In genomic region chr11:117989351-117990102, GRCh38 we compare ENCODE assay signal across 17 cellular contexts. TPM values are rescaled to one million over a fixed set of nuclear protein-coding genes. Genes with fewer than 3 reads are reported as not detected.
DNase-seq lines count a peak whose midpoint lies in the region; ATAC-seq, FAIRE-seq and TF ChIP-seq lines count a peak whose summit lies in the region.
"Had no signal": no experiment of that assay in that cellular context is flagged by ENCODE, and none has a peak within 500 bp of the region (broad histone marks: within the 10 kb centered on the region; RNA-seq: fewer than 3 reads in every experiment).

No MANE protein-coding gene starts in this region.

- H3K36me3 Mint-ChIP-seq in activated naive CD4-positive, alpha-beta T cell treated with anti-CD3 and anti-CD28 coated beads, Interleukin-2, amount 50 U/mL, for 24 hours = peaks cover 31% of the 10 kb centered on the region
- no peaks in the 10 kb centered on the region for H3K36me3 Mint-ChIP-seq in chondrocyte (ENCODE audit: low read depth)
- H3K36me3 Mint-ChIP-seq: WTC11 had no signal

- TF ChIP-seq CTCF in chondrocyte (IDR thresholded peaks at IDR 0.05) (no peak), upper lobe of right lung (IDR thresholded peaks at IDR 0.05) (no peak), omental fat pad (IDR thresholded peaks at IDR 0.05) (no peak)

- H3K4me1 ChIP-seq in mucosa of stomach (ENCODE audit: control insufficient read depth, insufficient read depth, low read length) (peaks cover 6% of the 10 kb centered on the region), upper lobe of right lung (no peaks in the 10 kb centered on the region)
- H3K4me1 ChIP-seq: BE2C, prostate gland had no signal

- peak overlapping the region; percentile 76 for H3K27ac ChIP-seq in upper lobe of right lung
- H3K27ac ChIP-seq: prostate gland had no signal

- H3K9me3 ChIP-seq in mucosa of stomach (ENCODE audit: control insufficient read depth, low read length) (no peaks in the 10 kb centered on the region), upper lobe of right lung (no peaks in the 10 kb centered on the region)
- H3K9me3 ChIP-seq: BE2C, prostate gland had no signal

- H3K9me3 Mint-ChIP-seq in activated naive CD4-positive, alpha-beta T cell treated with anti-CD3 and anti-CD28 coated beads, Interleukin-2, amount 50 U/mL, for 24 hours = no peaks in the 10 kb centered on the region
- H3K9me3 Mint-ChIP-seq in chondrocyte (ENCODE audit: low read depth) = no peaks in the 10 kb centered on the region
- H3K9me3 Mint-ChIP-seq: GM23338, WTC11 had no signal

- peak overlapping the region; percentile 88 for H3K4me3 Mint-ChIP-seq in activated naive CD4-positive, alpha-beta T cell treated with anti-CD3 and anti-CD28 coated beads, Interleukin-2, amount 50 U/mL, for 24 hours
- no peak overlapping the region for H3K4me3 Mint-ChIP-seq in chondrocyte (ENCODE audit: unreplicated experiment)
- H3K4me3 Mint-ChIP-seq: GM23338, WTC11 had no signal

- no peaks in the 10 kb centered on the region for H3K36me3 ChIP-seq in mucosa of stomach (ENCODE audit: control insufficient read depth, insufficient read depth, low read length)
- H3K36me3 ChIP-seq in upper lobe of right lung = peaks cover 10% of the 10 kb centered on the region
- H3K36me3 ChIP-seq: BE2C, prostate gland had no signal

- no peak for FAIRE-seq in HTR-8/SVneo (lab: Jason Lieb, UNC)
- FAIRE-seq: islet of Langerhans had no signal

- H3K27ac Mint-ChIP-seq in activated naive CD4-positive, alpha-beta T cell treated with anti-CD3 and anti-CD28 coated beads, Interleukin-2, amount 50 U/mL, for 24 hours = peak overlapping the region; percentile 76
- H3K27ac Mint-ChIP-seq in chondrocyte (ENCODE audit: unreplicated experiment) = no peak overlapping the region
- H3K27ac Mint-ChIP-seq: GM23338, WTC11 had no signal

- ATAC-seq in upper lobe of right lung (peak; percentile 48), omental fat pad (ENCODE audit: low FRiP score) (no peak), GM18873 (IDR thresholded peaks at IDR 0.05; ENCODE audit: low FRiP score, unreplicated experiment) (no peak)
- ATAC-seq: GM23338, Panc1, WTC11 had no signal

- H3K4me1 Mint-ChIP-seq in activated naive CD4-positive, alpha-beta T cell treated with anti-CD3 and anti-CD28 coated beads, Interleukin-2, amount 50 U/mL, for 24 hours = peaks cover 92% of the 10 kb centered on the region
- peaks cover 20% of the 10 kb centered on the region for H3K4me1 Mint-ChIP-seq in chondrocyte (ENCODE audit: low read depth)

- DNase-seq in activated naive CD4-positive, alpha-beta T cell (lab: John Stamatoyannopoulos, UW) = no peak
- peak; percentile 54 for DNase-seq in chondrocyte (ENCODE audit: low spot score)
- no peak for DNase-seq in upper lobe of right lung
- no peak for DNase-seq in omental fat pad (ENCODE audit: low spot score)
- DNase-seq in HTR-8/SVneo (ENCODE audit: insufficient read length, low spot score) = no peak
- DNase-seq: anterior cingulate cortex, BE2C, IMR-90, NCI-H2107 had no signal

- intact Hi-C loops in upper lobe of right lung (cut with DNase I) = no loop called here

- H3K9ac ChIP-seq in mucosa of stomach (ENCODE audit: low read length) = peak overlapping the region; percentile 23

- H3K27me3 Mint-ChIP-seq in activated naive CD4-positive, alpha-beta T cell treated with anti-CD3 and anti-CD28 coated beads, Interleukin-2, amount 50 U/mL, for 24 hours = no peaks in the 10 kb centered on the region
- H3K27me3 Mint-ChIP-seq in chondrocyte (ENCODE audit: low read depth) = peaks cover 32% of the 10 kb centered on the region

- H3K4me3 ChIP-seq in mucosa of stomach (ENCODE audit: low read length) (no peak overlapping the region), upper lobe of right lung (peak overlapping the region; percentile 49)
- H3K4me3 ChIP-seq: GM23338, prostate gland had no signal

- H3K27me3 ChIP-seq in mucosa of stomach (ENCODE audit: control insufficient read depth, insufficient read depth, low read length) = peaks cover 10% of the 10 kb centered on the region
- H3K27me3 ChIP-seq in upper lobe of right lung = no peaks in the 10 kb centered on the region

RNA-seq across cellular contexts. Expression of gene IL10RA, which starts 3.3 kb away (rescaled TPM):
- total RNA-seq in chondrocyte (0.12 to 0.77 TPM in 2 of 3 replicates, not detected in the other), upper lobe of right lung (33.8 TPM), omental fat pad (10 to 100 TPM; 23.2 to 65.9 (median 44.4) TPM)
- total RNA-seq: IMR-90 had no signal

Comparison
In these comparisons a context has a peak if more than half of its experiments do, and no peak if none do; other contexts are left out.
1. RNA of gene IL10RA, which starts 3.3 kb away (total RNA-seq): 23.2 to 65.9 TPM in omental fat pad and 33.8 TPM in upper lobe of right lung (single experiment); 0.12 to 0.77 TPM in chondrocyte; every median in the first group is over 10 times any median in the second.